8 cellular contexts compared by ENCODE assay signal in the genomic region with DNA sequence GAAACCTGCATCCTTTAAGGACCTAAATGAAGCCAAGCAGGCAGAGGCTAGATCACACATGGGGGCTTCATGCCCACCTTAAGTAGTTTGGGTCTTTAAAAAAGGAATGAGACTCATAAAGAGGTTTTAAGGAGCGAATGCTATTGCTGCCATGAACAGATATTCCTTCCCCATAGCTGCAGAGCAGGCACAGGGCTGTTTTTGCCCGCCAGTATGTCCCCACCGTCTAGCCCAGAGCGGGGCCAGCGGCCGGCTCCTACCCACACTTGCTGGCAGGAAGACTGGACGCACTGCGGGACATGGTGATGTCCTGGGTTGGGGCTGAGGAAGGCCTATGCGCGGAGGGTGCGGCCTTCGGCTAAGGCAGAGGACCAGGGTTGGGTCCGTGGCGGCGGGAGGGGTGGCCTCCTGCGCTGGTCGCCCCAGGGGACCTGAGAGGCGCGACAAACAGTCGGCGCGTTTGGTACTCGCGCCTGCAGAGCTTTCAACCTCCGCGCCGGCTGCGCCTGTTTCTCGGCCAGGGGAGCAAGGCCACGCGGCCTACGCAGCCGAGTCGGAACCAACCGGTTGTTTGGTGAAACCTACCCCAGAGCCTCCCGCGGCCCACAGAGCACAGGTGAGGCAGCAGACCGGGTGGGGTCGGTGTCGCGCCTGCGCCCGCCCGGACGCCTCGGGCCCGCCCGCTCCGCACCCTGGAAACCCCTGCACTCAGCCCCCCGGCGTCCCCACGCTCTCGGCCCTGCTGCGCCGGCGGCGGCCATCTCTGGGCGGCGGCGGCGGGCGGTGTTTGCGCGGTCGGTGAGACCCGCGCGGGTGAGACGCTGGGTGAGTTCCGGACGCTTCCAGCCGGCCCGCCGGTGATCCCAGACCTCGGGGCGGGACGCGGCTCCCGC. TPM values are rescaled to one million over a fixed set of nuclear protein-coding genes. Genes with fewer than 3 reads are reported as not detected.
DNase-seq lines count a peak whose midpoint lies in the region; ATAC-seq and TF ChIP-seq lines count a peak whose summit lies in the region.

Gene FAIM (plus strand): TSS at position 450 of the 893 bp plus-strand sequence. CDS start 10,956 bp downstream, outside the sequence.

- peaks cover 11% of the 10 kb centered on the region for H3K4me1 Mint-ChIP-seq in activated CD4-positive, alpha-beta memory T cell treated with anti-CD3 and anti-CD28 coated beads, Interleukin-2, amount 10 ng/mL, durations not matched to agents 7 days and 5 days

- H3K36me3 ChIP-seq in ectodermal cell (ENCODE audit: control insufficient read depth, insufficient read depth, low read length) (no peaks in the 10 kb centered on the region), lower lobe of right lung (no peaks in the 10 kb centered on the region)

- WGBS in ectodermal cell, 2 experiments, result 3% methylated on average over 79 of the region's 79 CpGs

- H3K36me3 Mint-ChIP-seq in activated CD4-positive, alpha-beta memory T cell treated with anti-CD3 and anti-CD28 coated beads, Interleukin-2, amount 10 ng/mL, durations not matched to agents 7 days and 5 days (ENCODE audit: low read depth), result peaks cover 12% of the 10 kb centered on the region

- H3K27me3 Mint-ChIP-seq in activated CD4-positive, alpha-beta memory T cell treated with anti-CD3 and anti-CD28 coated beads, Interleukin-2, amount 10 ng/mL, durations not matched to agents 7 days and 5 days, result peaks cover 3% of the 10 kb centered on the region

- CTCF ChIA-PET in activated CD4-positive, alpha-beta memory T cell treated with anti-CD3 and anti-CD28 coated beads, Interleukin-2, amount 10 ng/mL, durations not matched to agents 7 days and 5 days (lab: Charles Lee), result interaction anchor here (1.1 to 1.9 kb wide), 3 partner anchors 14 to 332 kb away, joined by 3 to 9 read pairs (median 6); partner anchors contain the start of gene CEP70

- H3K27me3 ChIP-seq in ectodermal cell (ENCODE audit: control insufficient read depth, insufficient read depth, low read length, poor library complexity, severe bottlenecking) (peaks cover 9% of the 10 kb centered on the region), lower lobe of right lung (ENCODE audit: low read depth) (no peaks in the 10 kb centered on the region)

- H3K4me3 ChIP-seq in AG09309 (ENCODE audit: control insufficient read depth, low read depth, low read length) (peak within 1 kb of the TSS; percentile 67), ectodermal cell (ENCODE audit: insufficient read depth, low read depth, low read length) (peak within 1 kb of the TSS; percentile 62), lower lobe of right lung (peak within 1 kb of the TSS; percentile 74)

- POLR2A ChIA-PET in activated CD4-positive, alpha-beta memory T cell treated with anti-CD3 and anti-CD28 coated beads, Interleukin-2, amount 10 ng/mL, durations not matched to agents 7 days and 5 days (lab: Charles Lee), result interaction anchor here (0.6 to 2.5 kb wide), 7 partner anchors 10 to 314 kb away, joined by 3 to 20 read pairs (median 3); partner anchors contain the start of gene CEP70

- peak; percentile 27 for DNase-seq in AG09309 (ENCODE audit: low read depth)
- peak; percentile 75 for DNase-seq in NCI-H2227 (lab: John Stamatoyannopoulos, UW; ENCODE audit: unreplicated experiment)
- peak; percentile 68 for DNase-seq in activated CD4-positive, alpha-beta memory T cell treated with anti-CD3 and anti-CD28 coated beads, Interleukin-2, amount 10 ng/mL, durations not matched to agents 7 days and 5 days
- DNase-seq in lower lobe of right lung, result peak; percentile 84
- peak; percentile 14 to 58 (median 39) for DNase-seq in stimulated activated CD4-positive, alpha-beta T cell treated with anti-CD3 and anti-CD28 coated beads, TNF-alpha, amount 100 ng/mL, for 24 hours (ENCODE audit: low read depth in 3 of 3)

- no peak for TF ChIP-seq CTCF in AG09309 (IDR thresholded peaks at IDR 0.05; ENCODE audit: control insufficient read depth, insufficient read depth, low read depth, low read length, missing control alignments)
- no peak for TF ChIP-seq CTCF in lower lobe of right lung (IDR thresholded peaks at IDR 0.05)

- peak; percentile 62 for TF ChIP-seq POLR2A in GM18526 (IDR thresholded peaks at IDR 0.05; ENCODE audit: extremely low read depth, insufficient read length)

- H3K9me3 Mint-ChIP-seq in activated CD4-positive, alpha-beta memory T cell treated with anti-CD3 and anti-CD28 coated beads, Interleukin-2, amount 10 ng/mL, durations not matched to agents 7 days and 5 days, result peaks cover 6% of the 10 kb centered on the region

- H3K27ac Mint-ChIP-seq in activated CD4-positive, alpha-beta memory T cell treated with anti-CD3 and anti-CD28 coated beads, Interleukin-2, amount 10 ng/mL, durations not matched to agents 7 days and 5 days, result peak within 1 kb of the TSS; percentile 89

- H3K4me3 Mint-ChIP-seq in activated CD4-positive, alpha-beta memory T cell treated with anti-CD3 and anti-CD28 coated beads, Interleukin-2, amount 10 ng/mL, durations not matched to agents 7 days and 5 days, result peak within 1 kb of the TSS; percentile 83

- peak; percentile 75 for ATAC-seq in HG03045 (IDR thresholded peaks at IDR 0.05; ENCODE audit: unreplicated experiment)
- ATAC-seq in lower lobe of right lung, result peak; percentile 88 to 91

- H3K9me3 ChIP-seq in ectodermal cell (ENCODE audit: control insufficient read depth, low read length) (no peaks in the 10 kb centered on the region), lower lobe of right lung (no peaks in the 10 kb centered on the region)

- intact Hi-C loops in lower lobe of right lung (cut with DNase I), result no loop called here

- H3K27ac ChIP-seq in ectodermal cell (ENCODE audit: insufficient read depth, low read depth, low read length, poor library complexity, severe bottlenecking) (no peak within 1 kb of the TSS), lower lobe of right lung (peak within 1 kb of the TSS; percentile 98)

- H3K4me1 ChIP-seq in ectodermal cell (ENCODE audit: control insufficient read depth, insufficient read depth, low read length), result peaks cover 3% of the 10 kb centered on the region
- peaks cover 14% of the 10 kb centered on the region for H3K4me1 ChIP-seq in lower lobe of right lung

RNA-seq across cellular contexts. Expression of gene FAIM, which starts in this region (rescaled TPM):
- total RNA-seq in activated CD4-positive, alpha-beta memory T cell treated with anti-CD3 and anti-CD28 coated beads, Interleukin-2, amount 10 ng/mL, durations not matched to agents 7 days and 5 days, result 1 to 10 TPM; 2.2 to 3.0 TPM
- polyA plus RNA-seq in ectodermal cell (2013, experiment 1 of 4), result 11.1 TPM
- polyA plus RNA-seq in ectodermal cell (2013, experiment 2 of 4), result 11.3 TPM
- polyA plus RNA-seq in ectodermal cell (2013, experiment 3 of 4), result 7.5 TPM
- 9.1 TPM for polyA plus RNA-seq in ectodermal cell (2013, experiment 4 of 4)
- total RNA-seq in lower lobe of right lung, result 12.3 TPM

Comparison
In these comparisons a context has a peak if more than half of its experiments do, and no peak if none do; other contexts are left out.
1. DNase-seq: peak in every context shown above with its lines; median percentile 84 in lower lobe of right lung; 75 in NCI-H2227; 68 in activated CD4-positive, alpha-beta memory T cell treated with anti-CD3 and anti-CD28 coated beads, Interleukin-2, amount 10 ng/mL, durations not matched to agents 7 days and 5 days; 39 in stimulated activated CD4-positive, alpha-beta T cell treated with anti-CD3 and anti-CD28 coated beads, TNF-alpha, amount 100 ng/mL, for 24 hours; 27 in AG09309.